In the genomic region with DNA sequence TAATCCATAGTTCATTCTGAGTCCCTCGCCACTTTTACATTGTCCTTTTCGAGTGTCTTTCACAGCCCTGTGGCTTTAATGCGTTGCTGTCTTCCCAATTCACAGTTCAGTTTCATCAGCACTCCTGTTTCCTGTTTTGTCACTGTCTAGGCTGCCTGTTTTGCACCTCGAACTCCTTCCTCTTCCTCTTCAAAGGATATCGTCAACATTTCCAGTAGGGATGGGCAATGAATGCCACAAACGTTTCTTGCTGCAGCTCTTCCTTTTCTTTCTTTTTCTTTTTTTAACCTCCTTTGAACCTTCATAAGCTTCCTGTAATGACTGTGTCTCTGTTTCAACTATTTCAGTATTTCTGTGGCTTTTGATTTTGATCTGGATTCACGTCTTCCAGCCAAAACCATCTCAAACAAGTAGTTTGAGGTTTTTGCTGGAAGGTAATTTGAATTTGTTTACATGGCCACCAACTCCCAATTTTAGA, we compare ENCODE assay signal across 9 cellular contexts.
A peak's percentile ranks its signal among the peaks of the same experiment; 100 is the strongest.
DNase-seq lines count a peak whose midpoint lies in the region; ATAC-seq and TF ChIP-seq lines count a peak whose summit lies in the region.
"Had no signal": no experiment of that assay in that cellular context is flagged by ENCODE, and none has a peak within 500 bp of the region (broad histone marks: within the 10 kb centered on the region; RNA-seq: fewer than 3 reads in every experiment).

No MANE protein-coding gene starts in this region.

- H3K56ac ChIP-seq in IMR-90 (ENCODE audit: extremely low read depth, insufficient read depth, low read length): no peak overlapping the region

- TF ChIP-seq POLR2A in IMR-90 (IDR thresholded peaks at IDR 0.05; ENCODE audit: low read depth, low read length): no peak

- peak overlapping the region; percentile 24 for H3K4me3 Mint-ChIP-seq in activated T-helper 2 cell treated with anti-CD3 and anti-CD28 coated beads, Interferon-gamma antibody, Interleukin-2, Interleukin-4, amounts not matched to agents 10 μg/mL and 5 μg/mL and 100 μg/mL, durations not matched to agents 14 hours and 24 hours and 36 hours (ENCODE audit: low read depth)
- no peak overlapping the region for H3K4me3 Mint-ChIP-seq in nephron progenitor cell
- H3K4me3 Mint-ChIP-seq in progenitor cell of endocrine pancreas (ENCODE audit: low read depth): no peak overlapping the region
- H3K4me3 Mint-ChIP-seq in osteocyte (ENCODE audit: unreplicated experiment): no peak overlapping the region
- H3K4me3 Mint-ChIP-seq: WTC11 had no signal

- dilution Hi-C loops in IMR-90 (cut with HindIII; ENCODE audit: low sequenced_read_pairs, unreplicated experiment): no loop called here

- H3K23ac ChIP-seq in IMR-90 (ENCODE audit: low read depth, low read length) (no peak overlapping the region), neuronal stem cell (ENCODE audit: low read depth, low read length, poor library complexity) (no peak overlapping the region)

- H2BK5ac ChIP-seq in IMR-90 (ENCODE audit: low read depth, low read length, poor library complexity, severe bottlenecking) (no peak overlapping the region), neuronal stem cell (ENCODE audit: low read length) (no peak overlapping the region)

- H3K4me2 ChIP-seq in IMR-90 (ENCODE audit: low read depth, low read length) (no peak overlapping the region), neuronal stem cell (ENCODE audit: insufficient read depth, low read length, poor library complexity, severe bottlenecking) (no peak overlapping the region), Karpas-422 (ENCODE audit: low read depth, low read length, poor library complexity, severe bottlenecking) (no peak overlapping the region)

- CTCF ChIA-PET in IMR-90 (lab: Yijun Ruan, JAX): interaction anchor here (1.9 kb wide), 1 partner anchor 12 kb away, joined by 5 read pairs; no protein-coding TSS in a partner anchor

- peak overlapping the region; percentile 1; the same call in 1 of the 2 replicates for H2BK120ac ChIP-seq in IMR-90 (ENCODE audit: low read depth, low read length)
- no peak overlapping the region for H2BK120ac ChIP-seq in neuronal stem cell (ENCODE audit: low read depth, low read length)

- H2AFZ ChIP-seq in IMR-90 (replicated peaks; ENCODE audit: low read length, poor library complexity) (no peak overlapping the region), neuronal stem cell (ENCODE audit: low read length) (no peak overlapping the region), Karpas-422 (ENCODE audit: low read length) (no peak overlapping the region)

- no TSS peak for BruUV-seq in IMR-90 (replicated peaks; lab: Mats Ljungman, UMichigan)

- no peak overlapping the region for H2AK9ac ChIP-seq in IMR-90 (replicated peaks; ENCODE audit: low read depth, low read length, poor library complexity)

- peaks cover 7% of the 10 kb centered on the region for H3K9me1 ChIP-seq in IMR-90 (ENCODE audit: insufficient read depth, low read length)

- H3K27ac ChIP-seq in IMR-90 (ENCODE audit: insufficient read depth, low read length) (no peak overlapping the region), neuronal stem cell (replicated peaks; ENCODE audit: low read length) (no peak overlapping the region), Karpas-422 (ENCODE audit: low read length) (no peak overlapping the region)

- H3K9me2 ChIP-seq in Karpas-422 (replicated peaks; ENCODE audit: insufficient read depth, low read length): no peaks in the 10 kb centered on the region

- 0 out of 4 replicates have a peak, but pooled peaks cover 0 to 4% of the 10 kb centered on the region in 2 experiments for H3K79me1 ChIP-seq in IMR-90 (ENCODE audit: low read depth in 1 of 2, low read length in 2 of 2)
- no peaks in the 10 kb centered on the region for H3K79me1 ChIP-seq in neuronal stem cell (ENCODE audit: low read depth, low read length)

- peak overlapping the region; percentile 37 for H3K27ac Mint-ChIP-seq in activated T-helper 2 cell treated with anti-CD3 and anti-CD28 coated beads, Interferon-gamma antibody, Interleukin-2, Interleukin-4, amounts not matched to agents 10 μg/mL and 5 μg/mL and 100 μg/mL, durations not matched to agents 14 hours and 24 hours and 36 hours
- H3K27ac Mint-ChIP-seq in nephron progenitor cell: peak overlapping the region; percentile 11
- no peak overlapping the region for H3K27ac Mint-ChIP-seq in progenitor cell of endocrine pancreas
- H3K27ac Mint-ChIP-seq in osteocyte (ENCODE audit: unreplicated experiment): no peak overlapping the region
- H3K27ac Mint-ChIP-seq: WTC11 had no signal

- H3K4ac ChIP-seq in IMR-90 (ENCODE audit: low read depth, low read length) (no peak overlapping the region), neuronal stem cell (ENCODE audit: low read length) (no peak overlapping the region)

- H2AK5ac ChIP-seq in IMR-90 (ENCODE audit: low read depth, low read length) (no peak overlapping the region), neuronal stem cell (ENCODE audit: low read depth, low read length) (no peak overlapping the region)

- no peak for DNase-seq in IMR-90
- no peak for DNase-seq in activated T-helper 2 cell treated with anti-CD3 and anti-CD28 coated beads, Interferon-gamma antibody, Interleukin-2, Interleukin-4, amounts not matched to agents 10 μg/mL and 5 μg/mL and 100 μg/mL, durations not matched to agents 14 hours and 24 hours and 36 hours (ENCODE audit: low spot score)
- no peak for DNase-seq in nephron progenitor cell
- DNase-seq in progenitor cell of endocrine pancreas (ENCODE audit: low spot score, unreplicated experiment): no peak
- DNase-seq in neuronal stem cell (ENCODE audit: low spot score): no peak
- DNase-seq in osteocyte (ENCODE audit: extremely low spot score, unreplicated experiment): no peak
- no peak for DNase-seq in Karpas-422

- peaks cover 42% of the 10 kb centered on the region for H3K4me1 Mint-ChIP-seq in activated T-helper 2 cell treated with anti-CD3 and anti-CD28 coated beads, Interferon-gamma antibody, Interleukin-2, Interleukin-4, amounts not matched to agents 10 μg/mL and 5 μg/mL and 100 μg/mL, durations not matched to agents 14 hours and 24 hours and 36 hours (ENCODE audit: low read depth)
- H3K4me1 Mint-ChIP-seq in nephron progenitor cell (peaks cover 30% of the 10 kb centered on the region), progenitor cell of endocrine pancreas (ENCODE audit: low read depth) (peaks cover 9% of the 10 kb centered on the region), osteocyte (ENCODE audit: unreplicated experiment) (peaks cover 54% of the 10 kb centered on the region)

- no peak overlapping the region for H2BK12ac ChIP-seq in neuronal stem cell (ENCODE audit: low read length)

- ATAC-seq in GM18519 (IDR thresholded peaks at IDR 0.05; ENCODE audit: low FRiP score, unreplicated experiment): peak; percentile 36
- no peak for ATAC-seq in IMR-90 (ENCODE audit: low read depth)
- ATAC-seq: WTC11 had no signal

- no peaks in the 10 kb centered on the region for H3K36me3 Mint-ChIP-seq in activated T-helper 2 cell treated with anti-CD3 and anti-CD28 coated beads, Interferon-gamma antibody, Interleukin-2, Interleukin-4, amounts not matched to agents 10 μg/mL and 5 μg/mL and 100 μg/mL, durations not matched to agents 14 hours and 24 hours and 36 hours (ENCODE audit: low read depth)
- H3K36me3 Mint-ChIP-seq in nephron progenitor cell (ENCODE audit: low read depth) (no peaks in the 10 kb centered on the region), progenitor cell of endocrine pancreas (ENCODE audit: insufficient read depth) (no peaks in the 10 kb centered on the region), osteocyte (ENCODE audit: unreplicated experiment) (no peaks in the 10 kb centered on the region)
- H3K36me3 Mint-ChIP-seq: WTC11 had no signal

- no peak overlapping the region for H4K5ac ChIP-seq in IMR-90 (ENCODE audit: low read depth, low read length)

- intact Hi-C loops in IMR-90 (cut with micrococcal nuclease): no loop called here
- intact Hi-C loops in activated T-helper 2 cell treated with anti-CD3 and anti-CD28 coated beads, Interferon-gamma antibody, Interleukin-2, Interleukin-4, amounts not matched to agents 10 μg/mL and 5 μg/mL and 100 μg/mL, durations not matched to agents 14 hours and 24 hours and 36 hours (cut with micrococcal nuclease): loop anchor here (1.0 to 10.0 kb wide), 8 partner anchors 18 to 1418 kb away; partner anchors contain the start of genes ANTXR2, BMP2K and MRPL1

- H2BK20ac ChIP-seq in IMR-90 (ENCODE audit: low read depth, low read length): peak overlapping the region; percentile 44

- H3K4me3 ChIP-seq in IMR-90 (ENCODE audit: insufficient read depth, low read depth, low read length) (no peak overlapping the region), neuronal stem cell (ENCODE audit: low read length in 2 of 2) (no peak overlapping the region), Karpas-422 (ENCODE audit: low read length) (no peak overlapping the region)

- H3K79me2 ChIP-seq in Karpas-422 (ENCODE audit: low read length): no peaks in the 10 kb centered on the region

- no peak for TF ChIP-seq CTCF in IMR-90 (conservative IDR thresholded peaks at IDR 0.05; ENCODE audit: low read depth, low read length)
- TF ChIP-seq CTCF in nephron progenitor cell (IDR thresholded peaks at IDR 0.05): no peak
- TF ChIP-seq CTCF in progenitor cell of endocrine pancreas (IDR thresholded peaks at IDR 0.05; ENCODE audit: unreplicated experiment): no peak
- TF ChIP-seq CTCF in osteocyte (IDR thresholded peaks at IDR 0.05): no peak

- POLR2A ChIA-PET in IMR-90 (lab: Charles Lee; ENCODE audit: unreplicated experiment): no interaction called here

- peak overlapping the region; percentile 1; the same call in 1 of the 3 replicates for H2BK15ac ChIP-seq in IMR-90 (ENCODE audit: low read depth, low read length)
- no peak overlapping the region for H2BK15ac ChIP-seq in neuronal stem cell (ENCODE audit: low read length)

- peaks cover 10% of the 10 kb centered on the region for H3K4me1 ChIP-seq in IMR-90 (ENCODE audit: control insufficient read depth, insufficient read depth, low read length)
- peaks cover under 1 to 4% of the 10 kb centered on the region in 2 donors for H3K4me1 ChIP-seq in neuronal stem cell (ENCODE audit: control insufficient read depth in 2 of 2, insufficient read depth in 1 of 2, low read depth in 1 of 2, low read length in 2 of 2)
- H3K4me1 ChIP-seq in Karpas-422 (ENCODE audit: low read length): no peaks in the 10 kb centered on the region

- in situ Hi-C loops in IMR-90 (cut with MboI; ENCODE audit: low sequenced_read_pairs): loop anchor here (10.0 kb wide), 1 partner anchor 118 kb away; the partner anchor contains the start of gene BMP2K

- H3K14ac ChIP-seq in IMR-90 (replicated peaks; ENCODE audit: low read depth, low read length) (peak overlapping the region; percentile 15), neuronal stem cell (ENCODE audit: low read length) (no peak overlapping the region)

- H3K36me3 ChIP-seq in IMR-90 (ENCODE audit: control insufficient read depth, insufficient read depth, low read length) (no peaks in the 10 kb centered on the region), neuronal stem cell (replicated peaks in 1 of 2; ENCODE audit: control insufficient read depth in 2 of 2, insufficient read depth in 2 of 2, low read length in 2 of 2) (no peaks in the 10 kb centered on the region), Karpas-422 (ENCODE audit: insufficient read depth, low read length) (no peaks in the 10 kb centered on the region)

- WGBS in IMR-90 (ENCODE audit: extremely low coverage in 2 of 2, insufficient read length in 1 of 2), 2 experiments: 87% methylated on average over 4 of the region's 7 CpGs; no CpG with 5 or more reads in 1 of the 2 experiments
- no CpG with 5 or more reads among the region's 7 CpGs for WGBS in neuronal stem cell (ENCODE audit: extremely low coverage in 2 of 2, insufficient read length in 2 of 2, insufficient replicate concordance in 1 of 2), 2 donors

- peak overlapping the region in 1 of 2 experiments; percentile 18; a peak in 1 of 4 replicates for H4K8ac ChIP-seq in IMR-90 (ENCODE audit: low read depth in 2 of 2, low read length in 2 of 2)
- H4K8ac ChIP-seq in neuronal stem cell (ENCODE audit: low read depth, low read length): no peak overlapping the region

- peaks cover 12% of the 10 kb centered on the region for H3K27me3 Mint-ChIP-seq in activated T-helper 2 cell treated with anti-CD3 and anti-CD28 coated beads, Interferon-gamma antibody, Interleukin-2, Interleukin-4, amounts not matched to agents 10 μg/mL and 5 μg/mL and 100 μg/mL, durations not matched to agents 14 hours and 24 hours and 36 hours (ENCODE audit: low read depth)
- H3K27me3 Mint-ChIP-seq in nephron progenitor cell (ENCODE audit: low read depth, poor library complexity) (peaks cover 4% of the 10 kb centered on the region), progenitor cell of endocrine pancreas (no peaks in the 10 kb centered on the region), osteocyte (ENCODE audit: unreplicated experiment) (no peaks in the 10 kb centered on the region)

- no peaks in the 10 kb centered on the region for H3K9me3 Mint-ChIP-seq in activated T-helper 2 cell treated with anti-CD3 and anti-CD28 coated beads, Interferon-gamma antibody, Interleukin-2, Interleukin-4, amounts not matched to agents 10 μg/mL and 5 μg/mL and 100 μg/mL, durations not matched to agents 14 hours and 24 hours and 36 hours
- H3K9me3 Mint-ChIP-seq in nephron progenitor cell (no peaks in the 10 kb centered on the region), progenitor cell of endocrine pancreas (ENCODE audit: low read depth) (no peaks in the 10 kb centered on the region), osteocyte (ENCODE audit: unreplicated experiment) (no peaks in the 10 kb centered on the region)
- H3K9me3 Mint-ChIP-seq: WTC11 had no signal

- no peak overlapping the region for H4K91ac ChIP-seq in IMR-90 (ENCODE audit: insufficient read depth, low read depth, low read length)
- H4K91ac ChIP-seq in neuronal stem cell (ENCODE audit: low read depth, low read length, poor library complexity): no peak overlapping the region

- H4K20me1 ChIP-seq in IMR-90 (ENCODE audit: insufficient read depth, low read length): no peaks in the 10 kb centered on the region
- no peaks in the 10 kb centered on the region for H4K20me1 ChIP-seq in Karpas-422 (ENCODE audit: insufficient read depth, low read depth, low read length)

- no peaks in the 10 kb centered on the region for H3K27me3 ChIP-seq in IMR-90 (ENCODE audit: control insufficient read depth, insufficient read depth, low read length)
- no peaks in the 10 kb centered on the region for H3K27me3 ChIP-seq in neuronal stem cell (ENCODE audit: control insufficient read depth in 3 of 3, insufficient read depth in 3 of 3, low read depth in 1 of 3, low read length in 3 of 3)
- H3K27me3 ChIP-seq in Karpas-422 (ENCODE audit: low read length): no peaks in the 10 kb centered on the region

- H3K9me3 ChIP-seq in IMR-90 (ENCODE audit: control insufficient read depth, insufficient read depth, low read length) (no peaks in the 10 kb centered on the region), neuronal stem cell (replicated peaks in 1 of 2; ENCODE audit: control insufficient read depth in 2 of 2, insufficient read depth in 1 of 2, low read depth in 1 of 2, low read length in 2 of 2) (no peaks in the 10 kb centered on the region), Karpas-422 (ENCODE audit: low read length) (no peaks in the 10 kb centered on the region)

- H3K9ac ChIP-seq in IMR-90 (ENCODE audit: low read depth, low read length): no peak overlapping the region
- no peak overlapping the region for H3K9ac ChIP-seq in neuronal stem cell (ENCODE audit: low read depth, low read length, poor library complexity)
- H3K9ac ChIP-seq in Karpas-422 (ENCODE audit: low read length): no peak overlapping the region

- TF ChIP-seq RAD21 in IMR-90 (IDR thresholded peaks at IDR 0.05; ENCODE audit: low read length): no peak

- H3K18ac ChIP-seq in IMR-90 (ENCODE audit: low read depth, low read length) (0 out of 2 replicates have a peak overlapping the region, but pooled peaks have one; percentile 17), neuronal stem cell (ENCODE audit: low read length) (no peak overlapping the region)

Comparison
In these comparisons a context has a peak if more than half of its experiments do, and no peak if none do; other contexts are left out.
1. H3K27ac Mint-ChIP-seq: peak in activated T-helper 2 cell treated with anti-CD3 and anti-CD28 coated beads, Interferon-gamma antibody, Interleukin-2, Interleukin-4, amounts not matched to agents 10 μg/mL and 5 μg/mL and 100 μg/mL, durations not matched to agents 14 hours and 24 hours and 36 hours (single experiment) and nephron progenitor cell (single experiment); none in progenitor cell of endocrine pancreas (single experiment) and osteocyte (single experiment).